19 cellular contexts compared by ENCODE assay signal in genomic region chr16:58211245-58211644, GRCh38. TPM values are rescaled to one million over a fixed set of nuclear protein-coding genes. Genes with fewer than 3 reads are reported as not detected.
DNase-seq lines count a peak whose midpoint lies in the region; TF ChIP-seq lines count a peak whose summit lies in the region.
"Had no signal": no experiment of that assay in that cellular context is flagged by ENCODE, and none has a peak within 500 bp of the region (broad histone marks: within the 10 kb centered on the region; RNA-seq: fewer than 3 reads in every experiment).

No MANE protein-coding gene starts in this region.

- CTCF ChIA-PET in mammary epithelial cell (lab: Charles Lee; ENCODE audit: low non-redundant PET) (no interaction called here), MCF 10A (lab: Yijun Ruan, JAX) (interaction anchor here (0.6 kb wide), 1 partner anchor 14 kb away, joined by 3 read pairs; no protein-coding TSS in a partner anchor), PC-9 (lab: Charles Lee) (no interaction called here)

- H3K4me2 ChIP-seq in mammary epithelial cell (ENCODE audit: insufficient read depth, low read depth, low read length) (no peak overlapping the region), PC-9 (0 out of 2 replicates have a peak overlapping the region, but pooled peaks have one; percentile 29)

- peak overlapping the region; percentile 5 for H2AFZ ChIP-seq in mammary epithelial cell (ENCODE audit: low read depth, low read length)
- H2AFZ ChIP-seq in PC-9 = no peak overlapping the region; the same call in 1 of the 2 replicates

- H3K79me2 ChIP-seq in mammary epithelial cell (ENCODE audit: insufficient read depth, low read length) (no peaks in the 10 kb centered on the region), PC-9 (ENCODE audit: low read depth) (no peaks in the 10 kb centered on the region)

- no peak overlapping the region for H3K9ac ChIP-seq in mammary epithelial cell (ENCODE audit: insufficient read depth, low read length)
- H3K9ac ChIP-seq: BLaER1 treated with 17β-estradiol and CSF1 and Interleukin-3, amounts not matched to agents 10 nM and 100 nM had no signal

- dilution Hi-C loops in mammary epithelial cell (cut with HindIII; ENCODE audit: low sequenced_read_pairs) = no loop called here

- H4K20me1 ChIP-seq in mammary epithelial cell (ENCODE audit: insufficient read depth, low read length) (no peaks in the 10 kb centered on the region), PC-9 (ENCODE audit: insufficient read depth) (no peaks in the 10 kb centered on the region)
- H4K20me1 ChIP-seq: BLaER1 treated with 17β-estradiol and CSF1 and Interleukin-3, amounts not matched to agents 10 nM and 100 nM had no signal

- no peaks in the 10 kb centered on the region for H3K9me3 Mint-ChIP-seq in MCF 10A (ENCODE audit: unreplicated experiment)
- H3K9me3 Mint-ChIP-seq: CD8-positive, alpha-beta T cell; IgD-negative memory B cell had no signal

- POLR2A ChIA-PET in MCF 10A (lab: Yijun Ruan, JAX) = no interaction called here
- POLR2A ChIA-PET in PC-9 (lab: Charles Lee; ENCODE audit: unreplicated experiment) = no interaction called here

- no peaks in the 10 kb centered on the region for H3K4me1 Mint-ChIP-seq in MCF 10A (ENCODE audit: insufficient read depth, unreplicated experiment)

- no peak overlapping the region for H3K27ac ChIP-seq in mammary epithelial cell (ENCODE audit: insufficient read depth, low read depth, low read length)
- H3K27ac ChIP-seq in PC-9 = peak overlapping the region; percentile 42; the same call in 1 of the 2 replicates
- H3K27ac ChIP-seq: 22Rv1; BLaER1 treated with 17β-estradiol and CSF1 and Interleukin-3, amounts not matched to agents 10 nM and 100 nM had no signal

- H3K4me3 ChIP-seq in mammary epithelial cell (replicated peaks in 1 of 3; ENCODE audit: insufficient read depth in 1 of 3, low read depth in 2 of 3, low read length in 3 of 3) = no peak overlapping the region
- H3K4me3 ChIP-seq in PC-9 = no peak overlapping the region
- no peak overlapping the region for H3K4me3 ChIP-seq in epithelial cell of esophagus (ENCODE audit: low read length)
- H3K4me3 ChIP-seq: BLaER1 treated with 17β-estradiol and CSF1 and Interleukin-3, amounts not matched to agents 10 nM and 100 nM had no signal

- H3K9me2 ChIP-seq in PC-9 (ENCODE audit: insufficient read depth) = no peaks in the 10 kb centered on the region

- H3K27me3 ChIP-seq in mammary epithelial cell (ENCODE audit: insufficient read depth, low read length) (no peaks in the 10 kb centered on the region), PC-9 (ENCODE audit: insufficient read depth, low read depth) (no peaks in the 10 kb centered on the region)
- H3K27me3 ChIP-seq: BLaER1 treated with 17β-estradiol and CSF1 and Interleukin-3, amounts not matched to agents 10 nM and 100 nM had no signal

- H3K27ac Mint-ChIP-seq in MCF 10A (ENCODE audit: low read depth, unreplicated experiment) = no peak overlapping the region
- H3K27ac Mint-ChIP-seq: B cell; CD8-positive, alpha-beta T cell had no signal

- H3K36me3 ChIP-seq in mammary epithelial cell (ENCODE audit: insufficient read depth, low read length) (no peaks in the 10 kb centered on the region), PC-9 (ENCODE audit: low read depth) (no peaks in the 10 kb centered on the region)
- H3K36me3 ChIP-seq: BLaER1 treated with 17β-estradiol and CSF1 and Interleukin-3, amounts not matched to agents 10 nM and 100 nM had no signal

- in situ Hi-C loops in mammary epithelial cell (cut with MboI; ENCODE audit: low sequenced_read_pairs in 2 of 2) (no loop called here), GM13976 (cut with MboI; ENCODE audit: low sequenced_read_pairs, unreplicated experiment) (no loop called here)

- H3K27me3 Mint-ChIP-seq in MCF 10A (ENCODE audit: insufficient read depth, unreplicated experiment) = peaks cover 59% of the 10 kb centered on the region

- intact Hi-C loops in mammary epithelial cell (cut with micrococcal nuclease) (no loop called here), MCF 10A (cut with micrococcal nuclease) (no loop called here), PC-9 (cut with micrococcal nuclease; ENCODE audit: unreplicated experiment) (no loop called here)

- peaks cover 8% of the 10 kb centered on the region; the same call in 1 of the 2 replicates for H3F3A ChIP-seq in PC-9 (ENCODE audit: insufficient read depth, low read depth)

- H3K4me1 ChIP-seq in mammary epithelial cell (ENCODE audit: insufficient read depth, low read length) (peaks cover 8% of the 10 kb centered on the region), PC-9 (replicated peaks; ENCODE audit: insufficient read depth) (peaks cover 20% of the 10 kb centered on the region)

- no peak overlapping the region for H3K4me3 Mint-ChIP-seq in MCF 10A (ENCODE audit: unreplicated experiment)
- H3K4me3 Mint-ChIP-seq: B cell; CD8-positive, alpha-beta T cell; IgD-negative memory B cell had no signal

- H3K9me3 ChIP-seq in mammary epithelial cell (replicated peaks; ENCODE audit: insufficient read depth, low read length) (no peaks in the 10 kb centered on the region), PC-9 (ENCODE audit: insufficient read depth, low read depth) (no peaks in the 10 kb centered on the region)
- H3K9me3 ChIP-seq: BLaER1 treated with 17β-estradiol and CSF1 and Interleukin-3, amounts not matched to agents 10 nM and 100 nM had no signal

- no peak for TF ChIP-seq CTCF in mammary epithelial cell (conservative IDR thresholded peaks at IDR 0.05 in 1 of 2, IDR thresholded peaks at IDR 0.05 in 1 of 2; ENCODE audit: extremely low read depth in 1 of 2, insufficient read depth in 1 of 2, low read depth in 1 of 2, low read length in 2 of 2)
- no peak for TF ChIP-seq CTCF in MCF 10A (IDR thresholded peaks at IDR 0.05; ENCODE audit: unreplicated experiment)
- no peak for TF ChIP-seq CTCF in PC-9 (conservative IDR thresholded peaks at IDR 0.05)
- TF ChIP-seq CTCF in epithelial cell of esophagus (IDR thresholded peaks at IDR 0.05; ENCODE audit: insufficient read depth, low read depth, low read length, missing control alignments) = no peak
- TF ChIP-seq CTCF in GM13976 (IDR thresholded peaks at IDR 0.05; ENCODE audit: borderline replicate concordance, control extremely low read depth, extremely low read depth, insufficient read depth, missing control alignments) = no peak

- no peaks in the 10 kb centered on the region for H3K36me3 Mint-ChIP-seq in MCF 10A (ENCODE audit: insufficient read depth, unreplicated experiment)
- H3K36me3 Mint-ChIP-seq: CD8-positive, alpha-beta T cell; IgD-negative memory B cell had no signal

- peak; percentile 23 for DNase-seq in mammary epithelial cell
- no peak for DNase-seq in MCF 10A (ENCODE audit: unreplicated experiment)
- DNase-seq in PC-9 = peak in 1 of 2 experiments; percentile 53
- DNase-seq in epithelial cell of esophagus (ENCODE audit: low read depth) = peak; percentile 36
- no peak for DNase-seq in GM13976 (ENCODE audit: low spot score)
- DNase-seq in cerebellum (ENCODE audit: low spot score) = no peak
- DNase-seq in NCI-H1092 (lab: John Stamatoyannopoulos, UW) = no peak
- no peak for DNase-seq in epidermal melanocyte (ENCODE audit: insufficient read length, low spot score)
- DNase-seq: Calu3; CD8-positive, alpha-beta T cell; DMS53; DND-41; GDM1; GOT3; H7 had no signal

- BruUV-seq in mammary epithelial cell (replicated peaks; lab: Mats Ljungman, UMichigan) (no TSS peak), MCF 10A (replicated peaks; lab: Mats Ljungman, UMichigan) (no TSS peak), PC-9 (replicated peaks; lab: Mats Ljungman, UMichigan) (no TSS peak)

RNA-seq across cellular contexts. Expression of gene CSNK2A2, which starts 13.3 kb away (rescaled TPM):
- total RNA-seq in mammary epithelial cell (10 to 100 TPM; 29.3 to 79.7 TPM), MCF 10A (2022) (91.7 and 97.2 TPM in 2 replicates), PC-9 (2021) (100 and 104 TPM in 2 replicates), cerebellum (29.6 TPM)
- 41.3 TPM for polyA plus RNA-seq in mammary epithelial cell
- polyA minus RNA-seq in mammary epithelial cell = 127 TPM

Comparison
In these comparisons a context has a peak if more than half of its experiments do, and no peak if none do; other contexts are left out.
1. DNase-seq: peak in mammary epithelial cell (single experiment) and epithelial cell of esophagus (single experiment); none in MCF 10A (single experiment), GM13976 (single experiment), cerebellum (single experiment), NCI-H1092 (single experiment) and epidermal melanocyte (single experiment).